In genomic region chr19:49496574-49497008, GRCh38 we compare ENCODE assay signal across 8 cellular contexts. TPM values are rescaled to one million over a fixed set of nuclear protein-coding genes. Genes with fewer than 3 reads are reported as not detected.
DNase-seq lines count a peak whose midpoint lies in the region; ATAC-seq, FAIRE-seq and TF ChIP-seq lines count a peak whose summit lies in the region.

No MANE protein-coding gene starts in this region.

- no peaks in the 10 kb centered on the region for H3K79me2 ChIP-seq in parathyroid adenoma

- ATAC-seq in GM18502 (IDR thresholded peaks at IDR 0.05; ENCODE audit: poor library complexity, unreplicated experiment) (no peak), HG03025 (IDR thresholded peaks at IDR 0.05; ENCODE audit: low FRiP score, unreplicated experiment) (no peak), HG02571 (IDR thresholded peaks at IDR 0.05; ENCODE audit: unreplicated experiment) (no peak)

- H3K27ac ChIP-seq in Peyer's patch (peak overlapping the region; percentile 88 to 98 (median 96)), parathyroid adenoma (peak overlapping the region; percentile 94)

- peak overlapping the region; percentile 99 for H3K27ac Mint-ChIP-seq in Caco-2 (ENCODE audit: unreplicated experiment)

- DNase-seq in Caco-2 = no peak
- DNase-seq in Peyer's patch = no peak
- no peak for DNase-seq in erythroblast (lab: John Stamatoyannopoulos, UW)
- no peak for DNase-seq in H54 (ENCODE audit: insufficient read length, low spot score)

- peaks cover 97% of the 10 kb centered on the region for H3K36me3 Mint-ChIP-seq in Caco-2 (ENCODE audit: insufficient read depth, unreplicated experiment)

- peaks cover 20% of the 10 kb centered on the region for H3K4me1 ChIP-seq in Caco-2
- H3K4me1 ChIP-seq in Peyer's patch = peaks cover 2 to 53% (median 24%) of the 10 kb centered on the region in 4 donors
- H3K4me1 ChIP-seq in parathyroid adenoma = peaks cover 13% of the 10 kb centered on the region

- POLR2A ChIA-PET in Caco-2 (lab: Charles Lee) = interaction anchor here (1.0 to 2.8 kb wide), 5 partner anchors 50 to 167 kb away, joined by 3 to 22 read pairs (median 8); partner anchors contain the start of genes NOSIP, PRRG2 and RRAS

- no peak for FAIRE-seq in H54 (lab: Jason Lieb, UNC)

- H3K36me3 ChIP-seq in Caco-2 (ENCODE audit: control insufficient read depth, insufficient read depth, low read length) (peaks cover 16% of the 10 kb centered on the region), Peyer's patch (peaks cover 0 to 44% (median 5%) of the 10 kb centered on the region in 3 donors), parathyroid adenoma (ENCODE audit: control insufficient read depth, insufficient read depth, low read length) (no peaks in the 10 kb centered on the region)

- TF ChIP-seq POLR2A in Peyer's patch (IDR thresholded peaks at IDR 0.05) (no peak), erythroblast (IDR thresholded peaks at IDR 0.05; ENCODE audit: low read length) (peak; percentile 33), H54 (IDR thresholded peaks at IDR 0.05; ENCODE audit: low read depth, low read length) (no peak)

- intact Hi-C loops in Caco-2 (cut with micrococcal nuclease; ENCODE audit: unreplicated experiment) = loop anchor here (1.0 kb wide), 3 partner anchors 9 to 146 kb away; partner anchors contain the start of genes ALDH16A1, RPL13A and SCAF1

- TF ChIP-seq CTCF in Caco-2 (IDR thresholded peaks at IDR 0.05; ENCODE audit: insufficient read depth in 1 of 2, low read depth in 1 of 2, low read length in 1 of 2, severe bottlenecking in 1 of 2, unreplicated experiment in 1 of 2) (no peak), Peyer's patch (IDR thresholded peaks at IDR 0.05) (peak in 1 of 6 experiments; percentile 14), parathyroid adenoma (IDR thresholded peaks at IDR 0.05) (no peak)

- TSS peak; percentile 61 for BruUV-seq in Caco-2 (replicated peaks; lab: Mats Ljungman, UMichigan)

- H3K4me3 ChIP-seq in Caco-2 (ENCODE audit: low read depth, low read length) (peak overlapping the region; percentile 93), Peyer's patch (peak overlapping the region; percentile 56 to 71 (median 69)), parathyroid adenoma (ENCODE audit: low read depth, low read length) (peak overlapping the region; percentile 100)

- H3K9me3 Mint-ChIP-seq in Caco-2 (ENCODE audit: unreplicated experiment) = no peaks in the 10 kb centered on the region

- H2AFZ ChIP-seq in parathyroid adenoma = peak overlapping the region; percentile 95

- H3K4me1 Mint-ChIP-seq in Caco-2 (ENCODE audit: low read depth, unreplicated experiment) = peaks cover 13% of the 10 kb centered on the region

- H3K27me3 Mint-ChIP-seq in Caco-2 (ENCODE audit: insufficient read depth, unreplicated experiment) = no peaks in the 10 kb centered on the region

- H3K9ac ChIP-seq in parathyroid adenoma = peak overlapping the region; percentile 95

- CTCF ChIA-PET in Caco-2 (lab: Charles Lee) = interaction anchor here (1.4 to 2.1 kb wide), 3 partner anchors 15 to 74 kb away, joined by 4 to 9 read pairs (median 4); no protein-coding TSS in a partner anchor

- peak overlapping the region; percentile 77 for H3K4me2 ChIP-seq in parathyroid adenoma (ENCODE audit: low read length)

- H3K4me3 Mint-ChIP-seq in Caco-2 (ENCODE audit: unreplicated experiment) = peak overlapping the region; percentile 98

- H3K9me3 ChIP-seq in Caco-2 (no peaks in the 10 kb centered on the region), Peyer's patch (no peaks in the 10 kb centered on the region), parathyroid adenoma (ENCODE audit: control insufficient read depth, low read length) (no peaks in the 10 kb centered on the region)

- H3K27me3 ChIP-seq in Caco-2 (replicated peaks; ENCODE audit: control insufficient read depth, insufficient read depth, low read length) = no peaks in the 10 kb centered on the region
- no peaks in the 10 kb centered on the region for H3K27me3 ChIP-seq in Peyer's patch
- H3K27me3 ChIP-seq in parathyroid adenoma (ENCODE audit: control insufficient read depth, insufficient read depth, low read length) = no peaks in the 10 kb centered on the region

RNA-seq across cellular contexts. Expression of gene RPS11, which starts 0.4 kb away (rescaled TPM):
- total RNA-seq in Caco-2 (2022) (2,065 and 2,191 TPM in 2 replicates), Peyer's patch (1,000 to 10,000 TPM; 1,400 to 3,556 (median 1,785) TPM)

RNA-seq across cellular contexts. Expression of gene RPL13A, which starts 9.2 kb away (rescaled TPM):
- total RNA-seq in Caco-2 (2022) = 2,726 and 2,880 TPM in 2 replicates
- 1,000 to 10,000 TPM; 1,523 to 3,539 (median 1,798) TPM for total RNA-seq in Peyer's patch

RNA-seq across cellular contexts. Expression of gene FCGRT, which starts 15.9 kb away (rescaled TPM):
- total RNA-seq in Caco-2 (2022) (135 and 136 TPM in 2 replicates), Peyer's patch (100 to 1,000 TPM; 239 to 985 (median 837) TPM)

RNA-seq across cellular contexts. Expression of gene FLT3LG, which starts 22.6 kb away (rescaled TPM):
- 2.1 and 2.4 TPM in 2 replicates for total RNA-seq in Caco-2 (2022)
- total RNA-seq in Peyer's patch = 10 to 100 TPM in 1 of 4 donors, 1 to 10 TPM in 3; 2.8 to 22.3 (median 5.0) TPM

RNA-seq across cellular contexts. Expression of gene RCN3, which starts 31.2 kb away (rescaled TPM):
- total RNA-seq in Caco-2 (2022) (6.6 and 7.0 TPM in 2 replicates), Peyer's patch (100 to 1,000 TPM in 3 of 4 donors, 10 to 100 TPM in 1; 78.6 to 199 (median 151) TPM)
